In genomic region chr6:1388927-1389790, GRCh38 we compare ENCODE assay signal across 8 cellular contexts. TPM values are rescaled to one million over a fixed set of nuclear protein-coding genes. Genes with fewer than 3 reads are reported as not detected.
A peak's percentile ranks its signal among the peaks of the same experiment; 100 is the strongest.
DNase-seq lines count a peak whose midpoint lies in the region; ATAC-seq and TF ChIP-seq lines count a peak whose summit lies in the region.

Gene FOXF2, plus strand, starts transcription at chr6:1389576. Its CDS starts 372 bp downstream, at chr6:1389948.

- H3K27me3 ChIP-seq in CD4-positive, alpha-beta T cell (ENCODE audit: control insufficient read depth, insufficient read depth, low read length), result peaks cover 85% of the 10 kb centered on the region
- H3K27me3 ChIP-seq in neuron (ENCODE audit: insufficient read depth, low read length), result peaks cover 85% of the 10 kb centered on the region

- no peak within 1 kb of the TSS for H3K27ac ChIP-seq in CD4-positive, alpha-beta T cell (ENCODE audit: low read depth, low read length)

- H3K4me3 ChIP-seq in neuron (ENCODE audit: low read length), result peak within 1 kb of the TSS; percentile 32

- peaks cover 43% of the 10 kb centered on the region for H3K4me1 Mint-ChIP-seq in CD4-positive, alpha-beta T cell (ENCODE audit: low read depth)

- peaks cover 14% of the 10 kb centered on the region for H3K4me1 ChIP-seq in neuron (ENCODE audit: insufficient read depth, low read length)

- H3K4me3 Mint-ChIP-seq in CD4-positive, alpha-beta T cell, result peak within 1 kb of the TSS; percentile 81

- CTCF ChIA-PET in CD4-positive, alpha-beta T cell (lab: Charles Lee), result no interaction called here

- no peaks in the 10 kb centered on the region for H3K9me3 Mint-ChIP-seq in CD4-positive, alpha-beta T cell

- DNase-seq in CD4-positive, alpha-beta T cell, result no peak
- peak; percentile 47 for DNase-seq in NCI-H1105 treated with DMSO at 0.1 percent for 48 hours (lab: John Stamatoyannopoulos, UW)
- peak; percentile 74 for DNase-seq in epidermal melanocyte (ENCODE audit: insufficient read length, low spot score)
- no peak for DNase-seq in stimulated activated CD4-positive, alpha-beta T cell treated with anti-CD3 and anti-CD28 coated beads, Interleukin-2, amount 100 ng/mL, for 48 hours
- DNase-seq in NOMO-1 treated with dmso at 0.1 percent for 144 hours (lab: John Stamatoyannopoulos, UW; ENCODE audit: unreplicated experiment), result no peak
- no peak for DNase-seq in GM19240 (ENCODE audit: insufficient read length, low spot score)
- no peak for DNase-seq in mucosa of gallbladder (ENCODE audit: low spot score)

- H3K9me3 ChIP-seq in CD4-positive, alpha-beta T cell (ENCODE audit: control insufficient read depth, low read length), result no peaks in the 10 kb centered on the region
- H3K9me3 ChIP-seq in neuron (ENCODE audit: low read length), result no peaks in the 10 kb centered on the region

- H3K36me3 Mint-ChIP-seq in CD4-positive, alpha-beta T cell (ENCODE audit: low read depth), result no peaks in the 10 kb centered on the region

- TF ChIP-seq CTCF in CD4-positive, alpha-beta T cell (IDR thresholded peaks at IDR 0.05), result no peak

- intact Hi-C loops in CD4-positive, alpha-beta T cell (cut with DNase I, micrococcal nuclease), result no loop called here

- POLR2A ChIA-PET in CD4-positive, alpha-beta T cell (lab: Charles Lee), result no interaction called here

- ATAC-seq in CD4-positive, alpha-beta T cell (ENCODE audit: poor library complexity), result no peak

- peak within 1 kb of the TSS; percentile 48 for H2AFZ ChIP-seq in neuron (ENCODE audit: low read depth, low read length)

- no peaks in the 10 kb centered on the region for H3K36me3 ChIP-seq in neuron (ENCODE audit: insufficient read depth, low read length)

- H3K27me3 Mint-ChIP-seq in CD4-positive, alpha-beta T cell, result peaks cover 81% of the 10 kb centered on the region

- no peak within 1 kb of the TSS for H3K27ac Mint-ChIP-seq in CD4-positive, alpha-beta T cell

RNA-seq across cellular contexts. Expression of gene FOXF2, which starts in this region (rescaled TPM):
- not detected for total RNA-seq in CD4-positive, alpha-beta T cell
- total RNA-seq in mucosa of gallbladder, result 3.6 TPM

Comparison
In these comparisons a context has a peak if more than half of its experiments do, and no peak if none do; other contexts are left out.
1. DNase-seq: peak in NCI-H1105 treated with DMSO at 0.1 percent for 48 hours (single experiment) and epidermal melanocyte (single experiment); none in CD4-positive, alpha-beta T cell (0 of 10), stimulated activated CD4-positive, alpha-beta T cell treated with anti-CD3 and anti-CD28 coated beads, Interleukin-2, amount 100 ng/mL, for 48 hours (0 of 2), NOMO-1 treated with dmso at 0.1 percent for 144 hours (single experiment), GM19240 (single experiment) and mucosa of gallbladder (single experiment).